ENCODE assay signal across 10 cellular contexts in the genomic region with DNA sequence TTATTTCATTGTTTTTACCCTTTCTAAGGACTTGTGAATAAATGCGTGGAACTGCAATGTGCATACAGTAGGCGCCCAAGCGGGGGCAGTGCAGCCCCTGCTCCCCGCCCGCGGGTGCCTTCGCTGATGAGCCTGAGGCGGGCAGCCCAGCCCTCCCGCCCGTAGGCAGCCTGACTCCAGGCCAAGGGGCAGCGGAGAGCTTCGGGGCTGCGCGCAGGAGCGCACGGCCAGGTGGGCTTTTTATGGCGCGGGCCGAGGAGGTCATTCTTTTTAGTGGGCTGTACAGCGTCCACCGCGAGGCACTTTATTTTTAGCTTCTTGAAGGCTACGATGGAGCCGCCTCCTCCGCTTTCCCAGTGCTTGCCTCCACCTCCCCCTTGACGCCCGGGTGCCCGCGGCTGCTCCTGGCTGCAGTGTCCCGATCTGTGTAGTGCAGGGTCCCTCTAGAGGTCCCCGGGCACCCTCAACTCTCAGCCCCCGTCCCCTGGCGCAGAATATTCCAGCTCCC.
DNase-seq lines count a peak whose midpoint lies in the region; ATAC-seq and TF ChIP-seq lines count a peak whose summit lies in the region.
"Had no signal": no experiment of that assay in that cellular context is flagged by ENCODE, and none has a peak within 500 bp of the region (broad histone marks: within the 10 kb centered on the region; RNA-seq: fewer than 3 reads in every experiment).

No MANE protein-coding gene starts in this region.

- H3K27ac Mint-ChIP-seq in WTC11 (no peak overlapping the region), glutamatergic neuron (ENCODE audit: unreplicated experiment) (no peak overlapping the region)

- no peaks in the 10 kb centered on the region for H3K27me3 ChIP-seq in smooth muscle cell (ENCODE audit: low read depth)

- H3K4me3 Mint-ChIP-seq in WTC11 (peak overlapping the region; percentile 73), glutamatergic neuron (ENCODE audit: unreplicated experiment) (no peak overlapping the region)

- CTCF ChIA-PET in WTC11 (lab: Charles Lee) = interaction anchor here (0.6 to 7.8 kb wide), 46 partner anchors 9 to 1533 kb away, joined by 3 to 141 read pairs (median 5); no protein-coding TSS in a partner anchor

- no peaks in the 10 kb centered on the region for H3K36me3 ChIP-seq in smooth muscle cell (ENCODE audit: low read depth)
- H3K36me3 ChIP-seq: Peyer's patch had no signal

- H3K9ac ChIP-seq in smooth muscle cell (ENCODE audit: low read depth) = no peak overlapping the region

- TF ChIP-seq CTCF in WTC11 (IDR thresholded peaks at IDR 0.05) (no peak; the same call in 1 of the 2 replicates), glutamatergic neuron (IDR thresholded peaks at IDR 0.05; ENCODE audit: partially characterized antibody, unreplicated experiment) (no peak), smooth muscle cell (IDR thresholded peaks at IDR 0.05; ENCODE audit: borderline replicate concordance, insufficient read depth, poor library complexity, severe bottlenecking) (no peak)

- ATAC-seq in WTC11 (peak; percentile 67), HG03442 (IDR thresholded peaks at IDR 0.05; ENCODE audit: unreplicated experiment) (no peak), HG03097 (IDR thresholded peaks at IDR 0.05; ENCODE audit: low FRiP score, unreplicated experiment) (no peak)

- H3K36me3 Mint-ChIP-seq in WTC11 = 0 out of 2 replicates have a peak, but pooled peaks cover 5% of the 10 kb centered on the region
- H3K36me3 Mint-ChIP-seq in glutamatergic neuron (ENCODE audit: unreplicated experiment) = no peaks in the 10 kb centered on the region

- no peaks in the 10 kb centered on the region for H3K9me3 ChIP-seq in smooth muscle cell (replicated peaks; ENCODE audit: low read depth)
- H3K9me3 ChIP-seq: Peyer's patch had no signal

- no peaks in the 10 kb centered on the region for H3K79me2 ChIP-seq in smooth muscle cell (ENCODE audit: low read depth)

- H3K4me3 ChIP-seq in smooth muscle cell = no peak overlapping the region

- peak overlapping the region; percentile 62 for H2AFZ ChIP-seq in smooth muscle cell (ENCODE audit: low read depth)

- peaks cover 9% of the 10 kb centered on the region for H3K4me1 ChIP-seq in smooth muscle cell (ENCODE audit: low read depth)

- 15% methylated on average over 24 of the region's 33 CpGs for WGBS in smooth muscle cell (ENCODE audit: low lambda C conversion rate)

- H3K4me1 Mint-ChIP-seq in WTC11 (peaks cover 2% of the 10 kb centered on the region; the same call in 1 of the 2 replicates), glutamatergic neuron (ENCODE audit: low read depth, unreplicated experiment) (peaks cover 4% of the 10 kb centered on the region)

- H3K27me3 Mint-ChIP-seq in WTC11 (ENCODE audit: low read depth) (peaks cover 26% of the 10 kb centered on the region), glutamatergic neuron (ENCODE audit: unreplicated experiment) (peaks cover 13% of the 10 kb centered on the region)

- DNase-seq in activated effector memory CD4-positive, alpha-beta T cell treated with anti-CD3 and anti-CD28 coated beads, Interleukin-2, amount 50 U/mL, for 16 hours = peak; percentile 64
- no peak for DNase-seq in activated effector memory CD4-positive, alpha-beta T cell treated with Interleukin-2 at 50 U/mL for 16 hours
- peak; percentile 49 for DNase-seq in WTC11 (ENCODE audit: low spot score)
- peak; percentile 41 for DNase-seq in glutamatergic neuron
- DNase-seq in smooth muscle cell (lab: John Stamatoyannopoulos, UW; ENCODE audit: unreplicated experiment) = no peak
- DNase-seq in H4 (ENCODE audit: low spot score) = no peak
- DNase-seq: left cardiac atrium, Peyer's patch had no signal

- H4K20me1 ChIP-seq in smooth muscle cell (ENCODE audit: low read depth) = no peaks in the 10 kb centered on the region

- H3K9me3 Mint-ChIP-seq in WTC11 (peaks cover 9% of the 10 kb centered on the region), glutamatergic neuron (ENCODE audit: unreplicated experiment) (no peaks in the 10 kb centered on the region)

- H3K4me2 ChIP-seq in smooth muscle cell = peak overlapping the region; percentile 71

- no peaks in the 10 kb centered on the region for H3F3A ChIP-seq in smooth muscle cell (ENCODE audit: low read depth)

- POLR2A ChIA-PET in WTC11 (lab: Charles Lee) = no interaction called here

- H3K27ac ChIP-seq in smooth muscle cell (ENCODE audit: low read depth) = no peak overlapping the region
- H3K27ac ChIP-seq: Peyer's patch had no signal

TF ChIP-seq in WTC11, 78 proteins besides CTCF, POLR2A, EP300 and RAD21:
- TF ChIP-seq GABPB1 (CRISPR knock-in tag; IDR thresholded peaks at IDR 0.05) = no peak
- TF ChIP-seq, protein P1, sequence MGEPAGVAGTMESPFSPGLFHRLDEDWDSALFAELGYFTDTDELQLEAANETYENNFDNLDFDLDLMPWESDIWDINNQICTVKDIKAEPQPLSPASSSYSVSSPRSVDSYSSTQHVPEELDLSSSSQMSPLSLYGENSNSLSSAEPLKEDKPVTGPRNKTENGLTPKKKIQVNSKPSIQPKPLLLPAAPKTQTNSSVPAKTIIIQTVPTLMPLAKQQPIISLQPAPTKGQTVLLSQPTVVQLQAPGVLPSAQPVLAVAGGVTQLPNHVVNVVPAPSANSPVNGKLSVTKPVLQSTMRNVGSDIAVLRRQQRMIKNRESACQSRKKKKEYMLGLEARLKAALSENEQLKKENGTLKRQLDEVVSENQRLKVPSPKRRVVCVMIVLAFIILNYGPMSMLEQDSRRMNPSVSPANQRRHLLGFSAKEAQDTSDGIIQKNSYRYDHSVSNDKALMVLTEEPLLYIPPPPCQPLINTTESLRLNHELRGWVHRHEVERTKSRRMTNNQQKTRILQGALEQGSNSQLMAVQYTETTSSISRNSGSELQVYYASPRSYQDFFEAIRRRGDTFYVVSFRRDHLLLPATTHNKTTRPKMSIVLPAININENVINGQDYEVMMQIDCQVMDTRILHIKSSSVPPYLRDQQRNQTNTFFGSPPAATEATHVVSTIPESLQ (CRISPR knock-in tag; IDR thresholded peaks at IDR 0.05) = no peak
- peak; percentile 36; the same call in 1 of the 2 replicates for TF ChIP-seq ZNF121 (CRISPR knock-in tag; IDR thresholded peaks at IDR 0.05)
- TF ChIP-seq, protein P2, sequence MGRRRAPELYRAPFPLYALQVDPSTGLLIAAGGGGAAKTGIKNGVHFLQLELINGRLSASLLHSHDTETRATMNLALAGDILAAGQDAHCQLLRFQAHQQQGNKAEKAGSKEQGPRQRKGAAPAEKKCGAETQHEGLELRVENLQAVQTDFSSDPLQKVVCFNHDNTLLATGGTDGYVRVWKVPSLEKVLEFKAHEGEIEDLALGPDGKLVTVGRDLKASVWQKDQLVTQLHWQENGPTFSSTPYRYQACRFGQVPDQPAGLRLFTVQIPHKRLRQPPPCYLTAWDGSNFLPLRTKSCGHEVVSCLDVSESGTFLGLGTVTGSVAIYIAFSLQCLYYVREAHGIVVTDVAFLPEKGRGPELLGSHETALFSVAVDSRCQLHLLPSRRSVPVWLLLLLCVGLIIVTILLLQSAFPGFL (CRISPR knock-in tag; IDR thresholded peaks at IDR 0.05; ENCODE audit: borderline replicate concordance) = no peak
- no peak for TF ChIP-seq OVOL2 (CRISPR knock-in tag; IDR thresholded peaks at IDR 0.05; ENCODE audit: borderline replicate concordance)
- TF ChIP-seq, protein P3, sequence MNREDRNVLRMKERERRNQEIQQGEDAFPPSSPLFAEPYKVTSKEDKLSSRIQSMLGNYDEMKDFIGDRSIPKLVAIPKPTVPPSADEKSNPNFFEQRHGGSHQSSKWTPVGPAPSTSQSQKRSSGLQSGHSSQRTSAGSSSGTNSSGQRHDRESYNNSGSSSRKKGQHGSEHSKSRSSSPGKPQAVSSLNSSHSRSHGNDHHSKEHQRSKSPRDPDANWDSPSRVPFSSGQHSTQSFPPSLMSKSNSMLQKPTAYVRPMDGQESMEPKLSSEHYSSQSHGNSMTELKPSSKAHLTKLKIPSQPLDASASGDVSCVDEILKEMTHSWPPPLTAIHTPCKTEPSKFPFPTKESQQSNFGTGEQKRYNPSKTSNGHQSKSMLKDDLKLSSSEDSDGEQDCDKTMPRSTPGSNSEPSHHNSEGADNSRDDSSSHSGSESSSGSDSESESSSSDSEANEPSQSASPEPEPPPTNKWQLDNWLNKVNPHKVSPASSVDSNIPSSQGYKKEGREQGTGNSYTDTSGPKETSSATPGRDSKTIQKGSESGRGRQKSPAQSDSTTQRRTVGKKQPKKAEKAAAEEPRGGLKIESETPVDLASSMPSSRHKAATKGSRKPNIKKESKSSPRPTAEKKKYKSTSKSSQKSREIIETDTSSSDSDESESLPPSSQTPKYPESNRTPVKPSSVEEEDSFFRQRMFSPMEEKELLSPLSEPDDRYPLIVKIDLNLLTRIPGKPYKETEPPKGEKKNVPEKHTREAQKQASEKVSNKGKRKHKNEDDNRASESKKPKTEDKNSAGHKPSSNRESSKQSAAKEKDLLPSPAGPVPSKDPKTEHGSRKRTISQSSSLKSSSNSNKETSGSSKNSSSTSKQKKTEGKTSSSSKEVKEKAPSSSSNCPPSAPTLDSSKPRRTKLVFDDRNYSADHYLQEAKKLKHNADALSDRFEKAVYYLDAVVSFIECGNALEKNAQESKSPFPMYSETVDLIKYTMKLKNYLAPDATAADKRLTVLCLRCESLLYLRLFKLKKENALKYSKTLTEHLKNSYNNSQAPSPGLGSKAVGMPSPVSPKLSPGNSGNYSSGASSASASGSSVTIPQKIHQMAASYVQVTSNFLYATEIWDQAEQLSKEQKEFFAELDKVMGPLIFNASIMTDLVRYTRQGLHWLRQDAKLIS (CRISPR knock-in tag; IDR thresholded peaks at IDR 0.05; ENCODE audit: borderline replicate concordance) = no peak

Comparison
In these comparisons a context has a peak if more than half of its experiments do, and no peak if none do; other contexts are left out.
1. DNase-seq: peak in activated effector memory CD4-positive, alpha-beta T cell treated with anti-CD3 and anti-CD28 coated beads, Interleukin-2, amount 50 U/mL, for 16 hours (single experiment), WTC11 (single experiment) and glutamatergic neuron (single experiment); none in activated effector memory CD4-positive, alpha-beta T cell treated with Interleukin-2 at 50 U/mL for 16 hours (single experiment), smooth muscle cell (single experiment) and H4 (single experiment).